In genomic region chr5:177607452-177608192, GRCh38 we compare ENCODE assay signal across 8 cellular contexts. TPM values are rescaled to one million over a fixed set of nuclear protein-coding genes. Genes with fewer than 3 reads are reported as not detected.
DNase-seq lines count a peak whose midpoint lies in the region; ATAC-seq and TF ChIP-seq lines count a peak whose summit lies in the region.

No MANE protein-coding gene starts in this region.

- H3K27me3 Mint-ChIP-seq in endodermal cell (ENCODE audit: insufficient read depth): no peaks in the 10 kb centered on the region
- no peaks in the 10 kb centered on the region for H3K27me3 Mint-ChIP-seq in stimulated activated naive B cell treated with anti-CD40 and anti-IgM and Interleukin-4, amounts not matched to agents 10 μg/mL and 1 μg/mL and 100 μg/mL, for 72 hours

- peak; percentile 97 for TF ChIP-seq CTCF in endodermal cell (conservative IDR thresholded peaks at IDR 0.05)

- peaks cover 2% of the 10 kb centered on the region for H3K4me1 Mint-ChIP-seq in endodermal cell
- H3K4me1 Mint-ChIP-seq in stimulated activated naive B cell treated with anti-CD40 and anti-IgM and Interleukin-4, amounts not matched to agents 10 μg/mL and 1 μg/mL and 100 μg/mL, for 72 hours: peaks cover 27 to 36% of the 10 kb centered on the region in 2 donors

- H3K4me3 Mint-ChIP-seq in endodermal cell: no peak overlapping the region
- H3K4me3 Mint-ChIP-seq in stimulated activated naive B cell treated with anti-CD40 and anti-IgM and Interleukin-4, amounts not matched to agents 10 μg/mL and 1 μg/mL and 100 μg/mL, for 72 hours: no peak overlapping the region

- DNase-seq in GM04504 (ENCODE audit: low read depth) (peak; percentile 52), HT1080 (ENCODE audit: low read depth) (peak; percentile 77), NOMO-1 (lab: John Stamatoyannopoulos, UW; ENCODE audit: unreplicated experiment in 2 of 2) (peak; percentile 49 to 51), endodermal cell (peak; percentile 97), middle frontal gyrus (ENCODE audit: extremely low spot score, low spot score) (peak; percentile 73)
- DNase-seq in activated CD8-positive, alpha-beta memory T cell treated with anti-CD3 and anti-CD28 coated beads for 24 hours: peak; percentile 82
- peak; percentile 56 for DNase-seq in stimulated activated naive B cell treated with anti-CD40 and anti-IgM and Interleukin-4, amounts not matched to agents 10 μg/mL and 1 μg/mL and 100 μg/mL, for 72 hours

- H3K4me3 ChIP-seq in endodermal cell (ENCODE audit: low read length): no peak overlapping the region

- ATAC-seq in stimulated activated naive B cell treated with anti-CD40 and anti-IgM and Interleukin-4, amounts not matched to agents 10 μg/mL and 1 μg/mL and 100 μg/mL, for 72 hours (replicated peaks): peak; percentile 88
- ATAC-seq in HG02763 (IDR thresholded peaks at IDR 0.05; ENCODE audit: unreplicated experiment): no peak

- no peaks in the 10 kb centered on the region for H3K4me1 ChIP-seq in endodermal cell (ENCODE audit: control insufficient read depth, insufficient read depth, low read length)

- H3K9ac ChIP-seq in endodermal cell (ENCODE audit: extremely low read depth, low read length, poor library complexity, severe bottlenecking): no peak overlapping the region

- H3K27ac ChIP-seq in endodermal cell (ENCODE audit: low read depth, low read length): no peak overlapping the region

- no peaks in the 10 kb centered on the region for H3K9me3 Mint-ChIP-seq in endodermal cell
- H3K9me3 Mint-ChIP-seq in stimulated activated naive B cell treated with anti-CD40 and anti-IgM and Interleukin-4, amounts not matched to agents 10 μg/mL and 1 μg/mL and 100 μg/mL, for 72 hours: no peaks in the 10 kb centered on the region

- 35 to 36% methylated on average over 6 to 15 of the region's 15 CpGs for WGBS in endodermal cell (ENCODE audit: insufficient coverage in 1 of 2, insufficient read length in 1 of 2), 2 experiments

- peak overlapping the region; percentile 85 for H3K27ac Mint-ChIP-seq in endodermal cell
- peak overlapping the region; percentile 65 for H3K27ac Mint-ChIP-seq in stimulated activated naive B cell treated with anti-CD40 and anti-IgM and Interleukin-4, amounts not matched to agents 10 μg/mL and 1 μg/mL and 100 μg/mL, for 72 hours

- peaks cover 20% of the 10 kb centered on the region for H3K36me3 Mint-ChIP-seq in endodermal cell (ENCODE audit: low read depth)
- H3K36me3 Mint-ChIP-seq in stimulated activated naive B cell treated with anti-CD40 and anti-IgM and Interleukin-4, amounts not matched to agents 10 μg/mL and 1 μg/mL and 100 μg/mL, for 72 hours: peaks cover 16 to 50% of the 10 kb centered on the region in 2 donors

- H3K36me3 ChIP-seq in endodermal cell (ENCODE audit: control insufficient read depth, insufficient read depth, low read length): peaks cover 6% of the 10 kb centered on the region

- no peaks in the 10 kb centered on the region for H3K9me3 ChIP-seq in endodermal cell (ENCODE audit: control insufficient read depth, low read length)

- no peaks in the 10 kb centered on the region for H3K27me3 ChIP-seq in endodermal cell (ENCODE audit: control insufficient read depth, insufficient read depth, low read length, poor library complexity, severe bottlenecking)

RNA-seq across cellular contexts. Expression of gene B4GALT7, which starts 7.7 kb away (rescaled TPM):
- 43.1 and 47.7 TPM in 2 replicates for total RNA-seq in HT1080 (2014; rRNA removed; shearing (Covaris generic))
- polyA plus RNA-seq in HT1080 (2015; cell fraction: cytosol; rRNA removed): 44.6 and 56.4 TPM in 2 replicates
- polyA plus RNA-seq in HT1080 (2015; cell fraction: nucleus; rRNA removed): 36.1 and 39.1 TPM in 2 replicates
- total RNA-seq in endodermal cell: 10 to 100 TPM; 27.4 to 33.7 TPM
- polyA plus RNA-seq in endodermal cell (2013, experiment 1 of 2): 23.3 TPM
- polyA plus RNA-seq in endodermal cell (2013, experiment 2 of 2): 22.6 TPM

RNA-seq across cellular contexts. Expression of gene TMED9, which starts 15.6 kb away (rescaled TPM):
- total RNA-seq in HT1080 (2014; rRNA removed; shearing (Covaris generic)): 84.7 and 164 TPM in 2 replicates
- 235 and 271 TPM in 2 replicates for polyA plus RNA-seq in HT1080 (2015; cell fraction: cytosol; rRNA removed)
- polyA plus RNA-seq in HT1080 (2015; cell fraction: nucleus; rRNA removed): 189 and 195 TPM in 2 replicates
- total RNA-seq in endodermal cell: 100 to 1,000 TPM; 184 to 205 TPM
- polyA plus RNA-seq in endodermal cell (2013, experiment 1 of 2): 159 TPM
- 153 TPM for polyA plus RNA-seq in endodermal cell (2013, experiment 2 of 2)

RNA-seq across cellular contexts. Expression of gene FAM193B, which starts 53.3 kb away (rescaled TPM):
- total RNA-seq in HT1080 (2014; rRNA removed; shearing (Covaris generic)): 17.4 and 23.1 TPM in 2 replicates
- 9.8 and 12.8 TPM in 2 replicates for polyA plus RNA-seq in HT1080 (2015; cell fraction: cytosol; rRNA removed)
- polyA plus RNA-seq in HT1080 (2015; cell fraction: nucleus; rRNA removed): 160 and 197 TPM in 2 replicates
- total RNA-seq in endodermal cell: 100 to 1,000 TPM; 112 to 115 TPM
- polyA plus RNA-seq in endodermal cell (2013, experiment 1 of 2): 106 TPM
- polyA plus RNA-seq in endodermal cell (2013, experiment 2 of 2): 105 TPM
